ENCODE assay signal across 1 cellular context in the genomic region with DNA sequence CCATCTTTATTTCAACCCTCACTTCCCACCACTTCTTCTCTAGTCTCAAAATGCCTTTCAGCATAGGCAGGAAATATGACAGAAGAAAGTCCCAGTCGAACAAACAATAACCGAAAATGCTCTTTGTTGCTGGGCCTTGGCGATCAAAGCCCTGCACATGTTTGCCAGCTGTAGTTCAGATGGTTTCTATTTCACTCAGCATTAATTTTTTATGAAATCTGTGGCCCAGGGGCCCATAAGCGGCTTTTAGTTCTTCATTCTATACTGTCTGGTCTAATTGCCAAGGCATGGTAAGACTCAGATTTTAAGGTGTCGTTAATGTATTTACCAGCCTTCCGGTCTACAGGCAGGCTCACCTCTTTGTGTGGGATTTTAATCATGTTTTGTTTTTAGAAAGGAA.
TF ChIP-seq lines count a peak whose summit lies in the region.

No MANE protein-coding gene starts in this region.

TF ChIP-seq in GM23338, 12 proteins besides CTCF, POLR2A, EP300 and RAD21 (continued from another document):
- TF ChIP-seq, protein P1, sequence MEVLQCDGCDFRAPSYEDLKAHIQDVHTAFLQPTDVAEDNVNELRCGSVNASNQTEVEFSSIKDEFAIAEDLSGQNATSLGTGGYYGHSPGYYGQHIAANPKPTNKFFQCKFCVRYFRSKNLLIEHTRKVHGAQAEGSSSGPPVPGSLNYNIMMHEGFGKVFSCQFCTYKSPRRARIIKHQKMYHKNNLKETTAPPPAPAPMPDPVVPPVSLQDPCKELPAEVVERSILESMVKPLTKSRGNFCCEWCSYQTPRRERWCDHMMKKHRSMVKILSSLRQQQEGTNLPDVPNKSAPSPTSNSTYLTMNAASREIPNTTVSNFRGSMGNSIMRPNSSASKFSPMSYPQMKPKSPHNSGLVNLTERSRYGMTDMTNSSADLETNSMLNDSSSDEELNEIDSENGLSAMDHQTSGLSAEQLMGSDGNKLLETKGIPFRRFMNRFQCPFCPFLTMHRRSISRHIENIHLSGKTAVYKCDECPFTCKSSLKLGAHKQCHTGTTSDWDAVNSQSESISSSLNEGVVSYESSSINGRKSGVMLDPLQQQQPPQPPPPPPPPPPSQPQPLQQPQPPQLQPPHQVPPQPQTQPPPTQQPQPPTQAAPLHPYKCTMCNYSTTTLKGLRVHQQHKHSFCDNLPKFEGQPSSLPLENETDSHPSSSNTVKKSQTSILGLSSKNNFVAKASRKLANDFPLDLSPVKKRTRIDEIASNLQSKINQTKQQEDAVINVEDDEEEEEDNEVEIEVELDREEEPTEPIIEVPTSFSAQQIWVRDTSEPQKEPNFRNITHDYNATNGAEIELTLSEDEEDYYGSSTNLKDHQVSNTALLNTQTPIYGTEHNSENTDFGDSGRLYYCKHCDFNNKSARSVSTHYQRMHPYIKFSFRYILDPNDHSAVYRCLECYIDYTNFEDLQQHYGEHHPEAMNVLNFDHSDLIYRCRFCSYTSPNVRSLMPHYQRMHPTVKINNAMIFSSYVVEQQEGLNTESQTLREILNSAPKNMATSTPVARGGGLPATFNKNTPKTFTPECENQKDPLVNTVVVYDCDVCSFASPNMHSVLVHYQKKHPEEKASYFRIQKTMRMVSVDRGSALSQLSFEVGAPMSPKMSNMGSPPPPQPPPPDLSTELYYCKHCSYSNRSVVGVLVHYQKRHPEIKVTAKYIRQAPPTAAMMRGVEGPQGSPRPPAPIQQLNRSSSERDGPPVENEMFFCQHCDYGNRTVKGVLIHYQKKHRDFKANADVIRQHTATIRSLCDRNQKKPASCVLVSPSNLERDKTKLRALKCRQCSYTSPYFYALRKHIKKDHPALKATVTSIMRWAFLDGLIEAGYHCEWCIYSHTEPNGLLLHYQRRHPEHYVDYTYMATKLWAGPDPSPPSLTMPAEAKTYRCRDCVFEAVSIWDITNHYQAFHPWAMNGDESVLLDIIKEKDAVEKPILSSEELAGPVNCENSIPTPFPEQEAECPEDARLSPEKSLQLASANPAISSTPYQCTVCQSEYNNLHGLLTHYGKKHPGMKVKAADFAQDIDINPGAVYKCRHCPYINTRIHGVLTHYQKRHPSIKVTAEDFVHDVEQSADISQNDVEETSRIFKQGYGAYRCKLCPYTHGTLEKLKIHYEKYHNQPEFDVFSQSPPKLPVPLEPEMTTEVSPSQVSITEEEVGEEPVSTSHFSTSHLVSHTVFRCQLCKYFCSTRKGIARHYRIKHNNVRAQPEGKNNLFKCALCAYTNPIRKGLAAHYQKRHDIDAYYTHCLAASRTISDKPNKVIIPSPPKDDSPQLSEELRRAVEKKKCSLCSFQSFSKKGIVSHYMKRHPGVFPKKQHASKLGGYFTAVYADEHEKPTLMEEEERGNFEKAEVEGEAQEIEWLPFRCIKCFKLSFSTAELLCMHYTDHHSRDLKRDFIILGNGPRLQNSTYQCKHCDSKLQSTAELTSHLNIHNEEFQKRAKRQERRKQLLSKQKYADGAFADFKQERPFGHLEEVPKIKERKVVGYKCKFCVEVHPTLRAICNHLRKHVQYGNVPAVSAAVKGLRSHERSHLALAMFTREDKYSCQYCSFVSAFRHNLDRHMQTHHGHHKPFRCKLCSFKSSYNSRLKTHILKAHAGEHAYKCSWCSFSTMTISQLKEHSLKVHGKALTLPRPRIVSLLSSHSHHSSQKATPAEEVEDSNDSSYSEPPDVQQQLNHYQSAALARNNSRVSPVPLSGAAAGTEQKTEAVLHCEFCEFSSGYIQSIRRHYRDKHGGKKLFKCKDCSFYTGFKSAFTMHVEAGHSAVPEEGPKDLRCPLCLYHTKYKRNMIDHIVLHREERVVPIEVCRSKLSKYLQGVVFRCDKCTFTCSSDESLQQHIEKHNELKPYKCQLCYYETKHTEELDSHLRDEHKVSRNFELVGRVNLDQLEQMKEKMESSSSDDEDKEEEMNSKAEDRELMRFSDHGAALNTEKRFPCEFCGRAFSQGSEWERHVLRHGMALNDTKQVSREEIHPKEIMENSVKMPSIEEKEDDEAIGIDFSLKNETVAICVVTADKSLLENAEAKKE (CRISPR knock-in tag; IDR thresholded peaks at IDR 0.05) = no peak
- TF ChIP-seq, protein P2, sequence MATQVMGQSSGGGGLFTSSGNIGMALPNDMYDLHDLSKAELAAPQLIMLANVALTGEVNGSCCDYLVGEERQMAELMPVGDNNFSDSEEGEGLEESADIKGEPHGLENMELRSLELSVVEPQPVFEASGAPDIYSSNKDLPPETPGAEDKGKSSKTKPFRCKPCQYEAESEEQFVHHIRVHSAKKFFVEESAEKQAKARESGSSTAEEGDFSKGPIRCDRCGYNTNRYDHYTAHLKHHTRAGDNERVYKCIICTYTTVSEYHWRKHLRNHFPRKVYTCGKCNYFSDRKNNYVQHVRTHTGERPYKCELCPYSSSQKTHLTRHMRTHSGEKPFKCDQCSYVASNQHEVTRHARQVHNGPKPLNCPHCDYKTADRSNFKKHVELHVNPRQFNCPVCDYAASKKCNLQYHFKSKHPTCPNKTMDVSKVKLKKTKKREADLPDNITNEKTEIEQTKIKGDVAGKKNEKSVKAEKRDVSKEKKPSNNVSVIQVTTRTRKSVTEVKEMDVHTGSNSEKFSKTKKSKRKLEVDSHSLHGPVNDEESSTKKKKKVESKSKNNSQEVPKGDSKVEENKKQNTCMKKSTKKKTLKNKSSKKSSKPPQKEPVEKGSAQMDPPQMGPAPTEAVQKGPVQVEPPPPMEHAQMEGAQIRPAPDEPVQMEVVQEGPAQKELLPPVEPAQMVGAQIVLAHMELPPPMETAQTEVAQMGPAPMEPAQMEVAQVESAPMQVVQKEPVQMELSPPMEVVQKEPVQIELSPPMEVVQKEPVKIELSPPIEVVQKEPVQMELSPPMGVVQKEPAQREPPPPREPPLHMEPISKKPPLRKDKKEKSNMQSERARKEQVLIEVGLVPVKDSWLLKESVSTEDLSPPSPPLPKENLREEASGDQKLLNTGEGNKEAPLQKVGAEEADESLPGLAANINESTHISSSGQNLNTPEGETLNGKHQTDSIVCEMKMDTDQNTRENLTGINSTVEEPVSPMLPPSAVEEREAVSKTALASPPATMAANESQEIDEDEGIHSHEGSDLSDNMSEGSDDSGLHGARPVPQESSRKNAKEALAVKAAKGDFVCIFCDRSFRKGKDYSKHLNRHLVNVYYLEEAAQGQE (IDR thresholded peaks at IDR 0.05; ENCODE audit: unreplicated experiment) = no peak
- no peak for TF ChIP-seq ZNF114 (CRISPR knock-in tag; IDR thresholded peaks at IDR 0.05)
- TF ChIP-seq NANOG (IDR thresholded peaks at IDR 0.05; ENCODE audit: borderline replicate concordance) = no peak
- TF ChIP-seq, protein P3, sequence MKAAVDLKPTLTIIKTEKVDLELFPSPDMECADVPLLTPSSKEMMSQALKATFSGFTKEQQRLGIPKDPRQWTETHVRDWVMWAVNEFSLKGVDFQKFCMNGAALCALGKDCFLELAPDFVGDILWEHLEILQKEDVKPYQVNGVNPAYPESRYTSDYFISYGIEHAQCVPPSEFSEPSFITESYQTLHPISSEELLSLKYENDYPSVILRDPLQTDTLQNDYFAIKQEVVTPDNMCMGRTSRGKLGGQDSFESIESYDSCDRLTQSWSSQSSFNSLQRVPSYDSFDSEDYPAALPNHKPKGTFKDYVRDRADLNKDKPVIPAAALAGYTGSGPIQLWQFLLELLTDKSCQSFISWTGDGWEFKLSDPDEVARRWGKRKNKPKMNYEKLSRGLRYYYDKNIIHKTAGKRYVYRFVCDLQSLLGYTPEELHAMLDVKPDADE (IDR thresholded peaks at IDR 0.05) = no peak
- no peak for TF ChIP-seq POLR2AphosphoS5 (IDR thresholded peaks at IDR 0.05; ENCODE audit: low read depth)
- no peak for TF ChIP-seq ZNF331 (CRISPR knock-in tag; IDR thresholded peaks at IDR 0.05; ENCODE audit: low read depth)
- TF ChIP-seq EZH2 (IDR thresholded peaks at IDR 0.05; ENCODE audit: low read depth, unreplicated experiment) = no peak
- no peak for TF ChIP-seq EZH2phosphoT487 (IDR thresholded peaks at IDR 0.05; ENCODE audit: unreplicated experiment)
- TF ChIP-seq JUNB (IDR thresholded peaks at IDR 0.05; ENCODE audit: unreplicated experiment) = no peak
- no peak for TF ChIP-seq CREB1 (CRISPR knock-in tag; IDR thresholded peaks at IDR 0.05; ENCODE audit: low read depth)
